In genomic region chr9:86282077-86282978, GRCh38 we compare ENCODE assay signal across 8 cellular contexts. TPM values are rescaled to one million over a fixed set of nuclear protein-coding genes. Genes with fewer than 3 reads are reported as not detected.
A peak's percentile ranks its signal among the peaks of the same experiment; 100 is the strongest.
DNase-seq lines count a peak whose midpoint lies in the region; ATAC-seq and TF ChIP-seq lines count a peak whose summit lies in the region.

ISCA1 (minus strand) TSS chr9:86282538; CDS start chr9:86282458, 80 bp downstream.

- peak within 1 kb of the TSS; percentile 67 for H2AFZ ChIP-seq in KMS-11 (ENCODE audit: low read depth)

- peak; percentile 81 for ATAC-seq in GM21786 (IDR thresholded peaks at IDR 0.05; ENCODE audit: unreplicated experiment)
- peak; percentile 97 for ATAC-seq in Panc1
- ATAC-seq in activated T-cell treated with anti-CD3 and anti-CD28 coated beads, Interleukin-2, amount 50 U/mL, for 72 hours (replicated peaks in 1 of 2) = peak; percentile 83 to 85

- DNase-seq in DMS79 treated with DMSO at 0.1 percent for 48 hours (lab: John Stamatoyannopoulos, UW) (peak; percentile 78), Panc1 (ENCODE audit: low read depth, low spot score) (no peak), esophagus muscularis mucosa (ENCODE audit: extremely low spot score) (peak; percentile 99), myocyte (ENCODE audit: low read depth) (peak; percentile 96)
- peak; percentile 96 to 99 for DNase-seq in activated T-cell treated with anti-CD3 and anti-CD28 coated beads, Interleukin-2, amount 50 U/mL, for 72 hours
- DNase-seq in stimulated activated CD8-positive, alpha-beta memory T cell treated with anti-CD3 and anti-CD28 coated beads, Interleukin-7, amount 100 ng/mL, for 48 hours (ENCODE audit: extremely low read depth in 1 of 2, low read depth in 1 of 2) = peak; percentile 94 to 97

- H4K20me1 ChIP-seq in KMS-11 (ENCODE audit: insufficient read depth) = no peaks in the 10 kb centered on the region

- POLR2A ChIA-PET in Panc1 (lab: Charles Lee) = no interaction called here

- 1% methylated on average over 13 of the region's 101 CpGs for WGBS in esophagus muscularis mucosa

- no TSS peak for BruUV-seq in Panc1 (replicated peaks; lab: Mats Ljungman, UMichigan)

- peaks cover 41% of the 10 kb centered on the region for H3K4me1 Mint-ChIP-seq in activated T-cell treated with anti-CD3 and anti-CD28 coated beads, Interleukin-2, amount 50 U/mL, for 72 hours (ENCODE audit: low read depth)

- TF ChIP-seq CTCF in KMS-11 (conservative IDR thresholded peaks at IDR 0.05; ENCODE audit: low read depth, low read length) (no peak), Panc1 (IDR thresholded peaks at IDR 0.05) (no peak), esophagus muscularis mucosa (IDR thresholded peaks at IDR 0.05) (no peak)

- peak within 1 kb of the TSS; percentile 90 for H3K9ac ChIP-seq in KMS-11

- H3K36me3 Mint-ChIP-seq in activated T-cell treated with anti-CD3 and anti-CD28 coated beads, Interleukin-2, amount 50 U/mL, for 72 hours (ENCODE audit: insufficient read depth in 2 of 2) = peaks cover 0 to 6% of the 10 kb centered on the region in 2 donors

- in situ Hi-C loops in Panc1 (cut with HindIII; ENCODE audit: low pct_unique_long_range_greater_than_20kb, low sequenced_read_pairs) = no loop called here

- H3K9me3 ChIP-seq in Panc1 (ENCODE audit: control insufficient read depth, insufficient read depth, low read depth, low read length) (no peaks in the 10 kb centered on the region), esophagus muscularis mucosa (no peaks in the 10 kb centered on the region)

- H3K27me3 Mint-ChIP-seq in activated T-cell treated with anti-CD3 and anti-CD28 coated beads, Interleukin-2, amount 50 U/mL, for 72 hours (ENCODE audit: low read depth) = no peaks in the 10 kb centered on the region

- peak; percentile 73 for TF ChIP-seq POLR2A in esophagus muscularis mucosa (IDR thresholded peaks at IDR 0.05; ENCODE audit: low read depth)

- TF ChIP-seq EP300 in esophagus muscularis mucosa (IDR thresholded peaks at IDR 0.05) = no peak

- H3K36me3 ChIP-seq in KMS-11 (ENCODE audit: insufficient read depth) = no peaks in the 10 kb centered on the region
- peaks cover 2% of the 10 kb centered on the region for H3K36me3 ChIP-seq in Panc1 (ENCODE audit: control insufficient read depth, insufficient read depth, low read length)
- H3K36me3 ChIP-seq in esophagus muscularis mucosa = peaks cover 0 to 21% (median under 1%) of the 10 kb centered on the region in 4 donors

- peak within 1 kb of the TSS; percentile 93 to 95 for H3K4me3 Mint-ChIP-seq in activated T-cell treated with anti-CD3 and anti-CD28 coated beads, Interleukin-2, amount 50 U/mL, for 72 hours

- H3K27ac Mint-ChIP-seq in activated T-cell treated with anti-CD3 and anti-CD28 coated beads, Interleukin-2, amount 50 U/mL, for 72 hours = peak within 1 kb of the TSS; percentile 95

- H3K4me3 ChIP-seq in KMS-11 (IDR thresholded peaks at IDR 0.05; ENCODE audit: insufficient read depth, low read depth, low read length) (peak within 1 kb of the TSS; percentile 11), Panc1 (ENCODE audit: low read depth in 2 of 2, low read length in 2 of 2) (peak within 1 kb of the TSS; percentile 78 to 92), esophagus muscularis mucosa (peak within 1 kb of the TSS; percentile 86 to 98 (median 96))

- H3K9me3 Mint-ChIP-seq in activated T-cell treated with anti-CD3 and anti-CD28 coated beads, Interleukin-2, amount 50 U/mL, for 72 hours = no peaks in the 10 kb centered on the region

- peak within 1 kb of the TSS; percentile 65 for H3K4me2 ChIP-seq in KMS-11

- H3K79me2 ChIP-seq in KMS-11 (ENCODE audit: insufficient read depth, low read depth) = peaks cover 42% of the 10 kb centered on the region

- H3K27ac ChIP-seq in KMS-11 (peak within 1 kb of the TSS; percentile 92), Panc1 (ENCODE audit: low read length) (peak within 1 kb of the TSS; percentile 87), esophagus muscularis mucosa (replicated peaks in 1 of 4) (peak within 1 kb of the TSS; percentile 95 to 99 (median 98))

- H3K27me3 ChIP-seq in KMS-11 (ENCODE audit: insufficient read depth, low read depth) = no peaks in the 10 kb centered on the region
- H3K27me3 ChIP-seq in Panc1 (ENCODE audit: control insufficient read depth, insufficient read depth, low read length) = no peaks in the 10 kb centered on the region
- H3K27me3 ChIP-seq in esophagus muscularis mucosa = no peaks in the 10 kb centered on the region

- intact Hi-C loops in Panc1 (cut with micrococcal nuclease; ENCODE audit: unreplicated experiment) (no loop called here), esophagus muscularis mucosa (cut with DNase I) (no loop called here)

- CTCF ChIA-PET in Panc1 (lab: Charles Lee) = interaction anchor here (0.7 kb wide), 1 partner anchor 465 kb away, joined by 4 read pairs; no protein-coding TSS in a partner anchor

- peaks cover 53% of the 10 kb centered on the region for H3K4me1 ChIP-seq in KMS-11 (ENCODE audit: low read depth, poor library complexity, severe bottlenecking)
- peaks cover 4% of the 10 kb centered on the region; the same call in 1 of the 2 replicates for H3K4me1 ChIP-seq in Panc1 (ENCODE audit: control insufficient read depth, insufficient read depth, low read length)
- peaks cover 26 to 50% (median 40%) of the 10 kb centered on the region in 4 donors for H3K4me1 ChIP-seq in esophagus muscularis mucosa

RNA-seq across cellular contexts. Expression of gene ISCA1, which starts in this region (rescaled TPM):
- total RNA-seq in Panc1 (2021; ENCODE audit: unreplicated experiment) (19.9 TPM), esophagus muscularis mucosa (10 to 100 TPM; 37.0 to 56.5 (median 40.5) TPM), myocyte (43.1 and 55.1 TPM in 2 replicates)
- 14.5 TPM for polyA plus RNA-seq in Panc1 (2012; ENCODE audit: insufficient read length)
- total RNA-seq in activated T-cell treated with anti-CD3 and anti-CD28 coated beads, Interleukin-2, amount 50 U/mL, for 72 hours = 10 to 100 TPM; 21.7 to 24.1 TPM
- polyA plus RNA-seq in myocyte (2012) = 29.0 TPM

Comparison
In these comparisons a context has a peak if more than half of its experiments do, and no peak if none do; other contexts are left out.
1. H3K4me3 ChIP-seq: peak in every context shown above with its lines; median percentile 96 in esophagus muscularis mucosa; 85 in Panc1; 11 in KMS-11.